1 cellular context compared by ENCODE assay signal in the genomic region with DNA sequence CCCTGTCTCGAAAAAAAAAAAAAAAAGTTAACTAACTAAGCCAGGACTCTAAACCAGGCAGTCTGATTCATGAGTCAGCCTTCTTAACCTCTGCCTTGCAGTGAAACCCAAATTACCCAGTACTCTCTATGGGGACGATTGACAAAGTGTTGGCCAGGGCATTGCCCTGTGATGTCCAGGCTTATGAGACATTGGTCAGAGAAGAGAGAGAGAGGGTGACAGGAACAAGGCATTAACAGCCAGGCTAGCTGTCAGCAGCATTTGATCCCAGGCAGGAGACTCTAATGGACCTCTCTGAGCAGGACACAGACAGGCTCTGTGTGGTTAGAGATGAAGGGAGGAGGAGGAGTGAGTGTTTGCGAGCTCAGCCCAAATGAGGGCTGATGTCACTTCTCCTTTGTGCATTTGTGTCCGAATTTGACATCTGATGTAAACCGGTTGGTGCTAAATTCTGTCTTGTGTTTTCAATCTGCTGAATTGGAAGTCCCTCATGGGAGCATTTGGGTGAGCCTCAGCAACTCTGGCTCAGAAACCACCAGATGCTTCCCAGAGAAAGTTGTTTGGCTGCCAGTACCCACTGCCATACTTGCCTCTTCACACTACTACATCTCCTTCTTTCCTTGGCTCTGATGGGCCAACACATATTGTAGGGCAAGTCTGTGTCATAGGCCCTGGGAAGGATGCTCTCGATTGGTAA.
TF ChIP-seq lines count a peak whose summit lies in the region.

No MANE protein-coding gene starts in this region.

TF ChIP-seq in K562, 482 proteins besides CTCF, POLR2A, EP300 and RAD21 (continued from another document):
- TF ChIP-seq ZBTB9 (CRISPR knock-in tag; IDR thresholded peaks at IDR 0.05) = no peak
- TF ChIP-seq C11orf30 (IDR thresholded peaks at IDR 0.05; ENCODE audit: low read depth) = peak; percentile 70
